ENCODE assay signal across 26 cellular contexts in the genomic region with DNA sequence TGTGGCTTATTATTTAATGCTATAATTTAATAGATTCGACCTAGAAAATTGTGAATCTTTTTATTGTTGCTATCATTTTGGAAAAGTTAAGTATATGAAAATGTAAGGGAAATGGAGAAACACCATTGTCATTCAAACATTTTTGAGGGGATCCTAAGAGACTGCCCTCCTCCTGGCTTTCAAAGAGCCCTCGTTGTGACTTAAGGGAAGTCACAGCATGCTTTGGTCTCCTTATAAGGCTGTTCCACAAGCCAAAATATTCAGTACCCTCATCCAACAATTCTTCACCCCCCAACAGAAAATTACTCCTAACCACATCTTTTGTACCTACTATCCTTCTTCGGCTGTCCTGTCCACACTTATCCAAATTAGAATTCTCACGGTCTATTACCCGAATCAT.
"Had no signal": no experiment of that assay in that cellular context is flagged by ENCODE, and none has a peak within 500 bp of the region (broad histone marks: within the 10 kb centered on the region; RNA-seq: fewer than 3 reads in every experiment).

No MANE protein-coding gene starts in this region.

- H3K9me3 Mint-ChIP-seq: dendritic cell treated with granulocyte-macrophage colony-stimulating factor and Interleukin-4, amounts not matched to agents 40 ng/mL and 50 ng/mL, for 4 days; effector memory CD8-positive, alpha-beta T cell; endodermal cell; mesothelial cell of epicardium; naive B cell; naive thymus-derived CD8-positive, alpha-beta T cell had no signal

- H3K27ac Mint-ChIP-seq: dendritic cell treated with granulocyte-macrophage colony-stimulating factor and Interleukin-4, amounts not matched to agents 40 ng/mL and 50 ng/mL, for 4 days; effector memory CD8-positive, alpha-beta T cell; endodermal cell; mesothelial cell of epicardium; naive B cell; naive thymus-derived CD8-positive, alpha-beta T cell had no signal

- H3K4me1 ChIP-seq: colonic mucosa, esophagus squamous epithelium, left lung, lower lobe of right lung had no signal

- H3K27me3 Mint-ChIP-seq: dendritic cell treated with granulocyte-macrophage colony-stimulating factor and Interleukin-4, amounts not matched to agents 40 ng/mL and 50 ng/mL, for 4 days; effector memory CD8-positive, alpha-beta T cell; naive B cell; naive thymus-derived CD8-positive, alpha-beta T cell had no signal

- H3K4me1 Mint-ChIP-seq: mesothelial cell of epicardium; naive B cell; naive thymus-derived CD8-positive, alpha-beta T cell had no signal

- H3K9me3 ChIP-seq: colonic mucosa, esophagus squamous epithelium, gastrocnemius medialis, heart right ventricle, left lung, lower lobe of right lung, mucosa of descending colon had no signal

- H3K36me3 ChIP-seq: colonic mucosa, esophagus squamous epithelium, lower lobe of right lung had no signal

- ATAC-seq: effector memory CD8-positive, alpha-beta T cell; esophagus mucosa; gastrocnemius medialis; heart right ventricle; left cardiac atrium; left lung; left ventricle myocardium superior; lower lobe of right lung; mucosa of descending colon; naive thymus-derived CD8-positive, alpha-beta T cell had no signal

- DNase-seq: colonic mucosa; cortex of kidney; effector CD8-positive, alpha-beta T cell; effector memory CD8-positive, alpha-beta T cell; endodermal cell; erythroblast; esophagus squamous epithelium; foreskin fibroblast; foreskin melanocyte; gastrocnemius medialis; glutamatergic neuron; head of caudate nucleus; heart right ventricle; hippocampal formation; left cardiac atrium; left lung; left ventricle myocardium superior; lower lobe of right lung; mesenchymal stem cell; mucosa of descending colon; naive B cell; naive thymus-derived CD8-positive, alpha-beta T cell had no signal

- H3K27me3 ChIP-seq: colonic mucosa, esophagus squamous epithelium, gastrocnemius medialis, heart right ventricle, left lung had no signal

- H3K36me3 Mint-ChIP-seq: mesothelial cell of epicardium had no signal

- H3K4me3 Mint-ChIP-seq: dendritic cell treated with granulocyte-macrophage colony-stimulating factor and Interleukin-4, amounts not matched to agents 40 ng/mL and 50 ng/mL, for 4 days; effector memory CD8-positive, alpha-beta T cell; endodermal cell; mesothelial cell of epicardium; naive B cell; naive thymus-derived CD8-positive, alpha-beta T cell had no signal

- H3K4me3 ChIP-seq: colonic mucosa, esophagus squamous epithelium, gastrocnemius medialis, heart right ventricle, left lung, lower lobe of right lung, mucosa of descending colon had no signal

- H3K27ac ChIP-seq: colonic mucosa, epithelial cell of prostate, esophagus squamous epithelium, gastrocnemius medialis, heart right ventricle, left lung, lower lobe of right lung had no signal
